Comparison of ENCODE assay signal across 8 cellular contexts in the genomic region with DNA sequence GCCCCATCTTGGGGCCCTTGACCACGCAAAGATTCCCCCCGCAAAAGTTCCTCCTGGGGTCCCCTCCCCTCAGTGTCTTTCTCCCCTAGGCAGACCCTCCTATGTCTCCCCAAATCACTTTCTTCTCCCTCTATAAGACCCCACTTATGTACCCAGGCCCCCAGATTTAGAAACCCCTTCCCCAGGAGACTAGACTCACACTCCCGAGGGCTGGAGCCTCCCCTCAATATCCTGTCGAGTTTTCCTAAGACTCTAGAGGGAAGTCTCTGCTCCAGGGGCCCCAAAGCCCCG. TPM values are rescaled to one million over a fixed set of nuclear protein-coding genes. Genes with fewer than 3 reads are reported as not detected.
DNase-seq lines count a peak whose midpoint lies in the region; ATAC-seq, FAIRE-seq and TF ChIP-seq lines count a peak whose summit lies in the region.

No MANE protein-coding gene starts in this region.

- H4K20me1 ChIP-seq in SK-N-SH (ENCODE audit: insufficient read depth) (peaks cover 9% of the 10 kb centered on the region; the same call in 1 of the 2 replicates), keratinocyte (ENCODE audit: control insufficient read depth, extremely low read depth, insufficient read depth, low read length) (no peaks in the 10 kb centered on the region)

- peaks cover 0 to 4% of the 10 kb centered on the region in 2 donors for H3K9me3 Mint-ChIP-seq in activated naive CD4-positive, alpha-beta T cell treated with anti-CD3 and anti-CD28 coated beads, Interleukin-2, amount 50 U/mL, for 72 hours

- dilution Hi-C loops in keratinocyte (cut with MboI; ENCODE audit: extremely low pct_ligation_motif_present, low sequenced_read_pairs), result no loop called here

- no peaks in the 10 kb centered on the region for H3K9me1 ChIP-seq in keratinocyte (ENCODE audit: control insufficient read depth, extremely low read depth, insufficient read depth, low read length)

- ATAC-seq in SK-N-SH treated with all-trans-retinoic acid at 6 μM for 48 hours (no peak), GM21717 (IDR thresholded peaks at IDR 0.05; ENCODE audit: unreplicated experiment) (no peak), GM19455 (IDR thresholded peaks at IDR 0.05; ENCODE audit: unreplicated experiment) (no peak)
- ATAC-seq in activated naive CD4-positive, alpha-beta T cell treated with anti-CD3 and anti-CD28 coated beads, Interleukin-2, amount 50 U/mL, for 72 hours, result no peak

- H3K27ac ChIP-seq in SK-N-SH (ENCODE audit: low read depth in 2 of 2, low read length in 1 of 2), result peak overlapping the region; percentile 87 to 92
- peak overlapping the region; percentile 95 for H3K27ac ChIP-seq in keratinocyte (ENCODE audit: control insufficient read depth, insufficient read depth, low read length)
- peak overlapping the region; percentile 67 for H3K27ac ChIP-seq in stomach smooth muscle (ENCODE audit: low read length)

- 2% methylated on average over 5 of the region's 5 CpGs for WGBS in SK-N-SH (ENCODE audit: low lambda C conversion rate)

- FAIRE-seq in keratinocyte (lab: Jason Lieb, UNC), result no peak

- H3K4me1 ChIP-seq in SK-N-SH (ENCODE audit: control insufficient read depth in 1 of 2, insufficient read depth in 2 of 2, low read depth in 1 of 2, low read length in 1 of 2) (peaks cover 18 to 31% of the 10 kb centered on the region in 2 experiments; a peak in 3 of 4 replicates), keratinocyte (ENCODE audit: control insufficient read depth, extremely low read depth, insufficient read depth, low read length) (peaks cover 17% of the 10 kb centered on the region), stomach smooth muscle (ENCODE audit: control insufficient read depth, insufficient read depth, low read length) (peaks cover 36% of the 10 kb centered on the region)

- no peaks in the 10 kb centered on the region for H3K9me3 ChIP-seq in SK-N-SH
- no peaks in the 10 kb centered on the region for H3K9me3 ChIP-seq in keratinocyte (ENCODE audit: control insufficient read depth, low read depth, low read length)
- no peaks in the 10 kb centered on the region for H3K9me3 ChIP-seq in stomach smooth muscle (ENCODE audit: control insufficient read depth in 2 of 2, low read length in 2 of 2)

- peaks cover 54 to 55% of the 10 kb centered on the region in 2 donors for H3K36me3 Mint-ChIP-seq in activated naive CD4-positive, alpha-beta T cell treated with anti-CD3 and anti-CD28 coated beads, Interleukin-2, amount 50 U/mL, for 72 hours

- H3K9me2 ChIP-seq in SK-N-SH, result no peaks in the 10 kb centered on the region

- TF ChIP-seq RAD21 in SK-N-SH (IDR thresholded peaks at IDR 0.05; ENCODE audit: low read length), result no peak

- POLR2A ChIA-PET in SK-N-SH (lab: Yijun Ruan, JAX), result interaction anchor here (1.1 to 1.2 kb wide), 2 partner anchors 40 to 49 kb away, joined by 3 to 4 read pairs; no protein-coding TSS in a partner anchor

- no peak for TF ChIP-seq EP300 in SK-N-SH (IDR thresholded peaks at IDR 0.05; ENCODE audit: borderline replicate concordance in 1 of 2, low read depth in 1 of 2, low read length in 1 of 2)

- H2AFZ ChIP-seq in SK-N-SH (ENCODE audit: low read depth), result no peak overlapping the region; the same call in 1 of the 2 replicates
- H2AFZ ChIP-seq in keratinocyte (ENCODE audit: control insufficient read depth, low read length), result no peak overlapping the region

- H3K4me2 ChIP-seq in SK-N-SH, result peak overlapping the region; percentile 98
- H3K4me2 ChIP-seq in keratinocyte (ENCODE audit: control insufficient read depth, extremely low read depth, insufficient read depth, low read depth, low read length), result peak overlapping the region; percentile 87

- H3K27ac Mint-ChIP-seq in activated naive CD4-positive, alpha-beta T cell treated with anti-CD3 and anti-CD28 coated beads, Interleukin-2, amount 50 U/mL, for 72 hours, result peak overlapping the region; percentile 98 to 99

- H3K36me3 ChIP-seq in SK-N-SH (replicated peaks in 1 of 2; ENCODE audit: control insufficient read depth in 1 of 2, insufficient read depth in 2 of 2, low read length in 1 of 2) (peaks cover 6 to 18% of the 10 kb centered on the region in 2 experiments), keratinocyte (ENCODE audit: control insufficient read depth in 2 of 2, extremely low read depth in 1 of 2, insufficient read depth in 2 of 2, low read length in 2 of 2) (peaks cover 8 to 37% of the 10 kb centered on the region in 2 experiments), stomach smooth muscle (ENCODE audit: control insufficient read depth in 2 of 2, insufficient read depth in 2 of 2, low read length in 2 of 2) (peaks cover 0 to 6% of the 10 kb centered on the region in 2 donors)

- peak overlapping the region; percentile 91 for H3K9ac ChIP-seq in SK-N-SH
- peak overlapping the region; percentile 93 for H3K9ac ChIP-seq in keratinocyte (ENCODE audit: control insufficient read depth, extremely low read depth, insufficient read depth, low read length)
- H3K9ac ChIP-seq in stomach smooth muscle (ENCODE audit: low read length in 2 of 2), result peak overlapping the region; percentile 45 to 76

- CTCF ChIA-PET in SK-N-SH (lab: Yijun Ruan, JAX), result interaction anchor here (1.0 to 2.3 kb wide), 7 partner anchors 20 to 54 kb away, joined by 3 to 16 read pairs (median 4); no protein-coding TSS in a partner anchor

- TF ChIP-seq CTCF in SK-N-SH (IDR thresholded peaks at IDR 0.05), result no peak
- no peak for TF ChIP-seq CTCF in keratinocyte (optimal IDR thresholded peaks at IDR 0.05 in 1 of 3, IDR thresholded peaks at IDR 0.05 in 1 of 3, conservative IDR thresholded peaks at IDR 0.05 in 1 of 3; ENCODE audit: extremely low read depth in 1 of 3, insufficient read depth in 2 of 3, low read length in 3 of 3)

- H3K27me3 ChIP-seq in SK-N-SH (ENCODE audit: insufficient read depth) (no peaks in the 10 kb centered on the region), keratinocyte (ENCODE audit: control insufficient read depth, extremely low read depth, insufficient read depth, low read length) (no peaks in the 10 kb centered on the region), stomach smooth muscle (ENCODE audit: control insufficient read depth in 1 of 2, insufficient read depth in 2 of 2, low read length in 2 of 2) (no peaks in the 10 kb centered on the region)

- H3F3A ChIP-seq in SK-N-SH (replicated peaks; ENCODE audit: insufficient read depth), result peaks cover 22% of the 10 kb centered on the region

- H3K79me2 ChIP-seq in SK-N-SH (ENCODE audit: insufficient read depth) (peaks cover 64% of the 10 kb centered on the region), keratinocyte (ENCODE audit: control insufficient read depth, insufficient read depth, low read length) (peaks cover 62% of the 10 kb centered on the region)

- H3K4me3 ChIP-seq in SK-N-SH (ENCODE audit: low read depth in 2 of 2, low read length in 1 of 2) (peak overlapping the region; percentile 62 to 95), keratinocyte (ENCODE audit: control insufficient read depth in 2 of 3, extremely low read depth in 1 of 3, insufficient read depth in 2 of 3, low read depth in 1 of 3, low read length in 3 of 3) (peak overlapping the region; percentile 92 to 99 (median 92)), stomach smooth muscle (ENCODE audit: low read length in 2 of 2) (peak overlapping the region; percentile 68 to 83)

- DNase-seq in SK-N-SH, result no peak
- no peak for DNase-seq in activated naive CD4-positive, alpha-beta T cell treated with anti-CD3 and anti-CD28 coated beads, Interleukin-2, amount 50 U/mL, for 72 hours (ENCODE audit: low spot score in 2 of 2)
- no peak for DNase-seq in keratinocyte (ENCODE audit: low read depth, low spot score)
- DNase-seq in NCI-H510A (lab: John Stamatoyannopoulos, UW), result no peak

RNA-seq across cellular contexts. Expression of a gene that starts 1.4 kb away (rescaled TPM):
- polyA plus RNA-seq in SK-N-SH (2012; rRNA removed), result 76.7 and 80.4 TPM in 2 replicates
- polyA plus RNA-seq in SK-N-SH (2012; cell fraction: cytosol; rRNA removed), result 38.6 and 52.9 TPM in 2 replicates
- 59.2 and 69.9 TPM in 2 replicates for polyA plus RNA-seq in SK-N-SH (2012; cell fraction: nucleus; rRNA removed)
- 100 to 1,000 TPM in 1 of 2 donors, 10 to 100 TPM in 1; 99.3 to 159 TPM for total RNA-seq in activated naive CD4-positive, alpha-beta T cell treated with anti-CD3 and anti-CD28 coated beads, Interleukin-2, amount 50 U/mL, for 72 hours
- polyA plus RNA-seq in keratinocyte, result 74.8 to 137 TPM (median 90.4 TPM) in 3 replicates
- polyA plus RNA-seq in keratinocyte (2011; ENCODE audit: low read depth), result 101 TPM
- polyA plus RNA-seq in keratinocyte (2011; cell fraction: cytosol; rRNA removed), result 53.8 and 70.9 TPM in 2 replicates
- 182 and 206 TPM in 2 replicates for polyA plus RNA-seq in keratinocyte (2011; cell fraction: nucleus; rRNA removed)
- polyA plus RNA-seq in keratinocyte (2012; ENCODE audit: low replicate concordance), result 158 and 196 TPM in 2 replicates
- 111 to 343 TPM (median 153 TPM) in 3 replicates for polyA minus RNA-seq in keratinocyte
- 98.0 TPM for polyA minus RNA-seq in keratinocyte (2011; cell fraction: cytosol; rRNA and poly(A)+ RNA removed)
- 134 and 156 TPM in 2 replicates for polyA minus RNA-seq in keratinocyte (2011; cell fraction: nucleus; rRNA and poly(A)+ RNA removed)

RNA-seq across cellular contexts. Expression of a gene that starts 40.7 kb away (rescaled TPM):
- polyA plus RNA-seq in SK-N-SH (2012; rRNA removed) (73.1 and 92.8 TPM in 2 replicates), keratinocyte (37.3 to 57.0 TPM (median 45.8 TPM) in 3 replicates)
- polyA plus RNA-seq in SK-N-SH (2012; cell fraction: cytosol; rRNA removed), result 53.2 and 65.2 TPM in 2 replicates
- 174 and 181 TPM in 2 replicates for polyA plus RNA-seq in SK-N-SH (2012; cell fraction: nucleus; rRNA removed)
- 100 to 1,000 TPM in 1 of 2 donors, 10 to 100 TPM in 1; 67.3 to 117 TPM for total RNA-seq in activated naive CD4-positive, alpha-beta T cell treated with anti-CD3 and anti-CD28 coated beads, Interleukin-2, amount 50 U/mL, for 72 hours
- 59.7 TPM for polyA plus RNA-seq in keratinocyte (2011; ENCODE audit: low read depth)
- 42.0 and 88.9 TPM in 2 replicates for polyA plus RNA-seq in keratinocyte (2011; cell fraction: cytosol; rRNA removed)
- polyA plus RNA-seq in keratinocyte (2011; cell fraction: nucleus; rRNA removed), result 69.4 and 94.0 TPM in 2 replicates
- 36.7 and 55.0 TPM in 2 replicates for polyA plus RNA-seq in keratinocyte (2012; ENCODE audit: low replicate concordance)
- 55.6 to 205 TPM (median 59.7 TPM) in 3 replicates for polyA minus RNA-seq in keratinocyte
- polyA minus RNA-seq in keratinocyte (2011; cell fraction: cytosol; rRNA and poly(A)+ RNA removed), result 84.6 TPM
- 47.5 and 53.7 TPM in 2 replicates for polyA minus RNA-seq in keratinocyte (2011; cell fraction: nucleus; rRNA and poly(A)+ RNA removed)

RNA-seq across cellular contexts. Expression of a gene that starts 41.1 kb away (rescaled TPM):
- polyA plus RNA-seq in SK-N-SH (2012; rRNA removed) (30.4 and 37.3 TPM in 2 replicates), keratinocyte (6.1 to 12.6 TPM (median 6.1 TPM) in 3 replicates)
- polyA plus RNA-seq in SK-N-SH (2012; cell fraction: cytosol; rRNA removed), result 17.3 and 24.0 TPM in 2 replicates
- 89.1 and 93.7 TPM in 2 replicates for polyA plus RNA-seq in SK-N-SH (2012; cell fraction: nucleus; rRNA removed)
- total RNA-seq in activated naive CD4-positive, alpha-beta T cell treated with anti-CD3 and anti-CD28 coated beads, Interleukin-2, amount 50 U/mL, for 72 hours, result 1 to 10 TPM; 2.8 to 9.7 TPM
- 1.1 TPM for polyA plus RNA-seq in keratinocyte (2011; ENCODE audit: low read depth)
- 4.2 TPM in 2 replicates for polyA plus RNA-seq in keratinocyte (2011; cell fraction: cytosol; rRNA removed)
- 24.1 and 28.5 TPM in 2 replicates for polyA plus RNA-seq in keratinocyte (2011; cell fraction: nucleus; rRNA removed)
- polyA plus RNA-seq in keratinocyte (2012; ENCODE audit: low replicate concordance), result 7.8 and 13.2 TPM in 2 replicates
- polyA minus RNA-seq in keratinocyte, result 2.8 to 6.7 TPM (median 5.3 TPM) in 3 replicates
- 3.6 TPM for polyA minus RNA-seq in keratinocyte (2011; cell fraction: cytosol; rRNA and poly(A)+ RNA removed)
- 9.9 and 19.3 TPM in 2 replicates for polyA minus RNA-seq in keratinocyte (2011; cell fraction: nucleus; rRNA and poly(A)+ RNA removed)
